ENCODE assay signal across 24 cellular contexts in the genomic region with DNA sequence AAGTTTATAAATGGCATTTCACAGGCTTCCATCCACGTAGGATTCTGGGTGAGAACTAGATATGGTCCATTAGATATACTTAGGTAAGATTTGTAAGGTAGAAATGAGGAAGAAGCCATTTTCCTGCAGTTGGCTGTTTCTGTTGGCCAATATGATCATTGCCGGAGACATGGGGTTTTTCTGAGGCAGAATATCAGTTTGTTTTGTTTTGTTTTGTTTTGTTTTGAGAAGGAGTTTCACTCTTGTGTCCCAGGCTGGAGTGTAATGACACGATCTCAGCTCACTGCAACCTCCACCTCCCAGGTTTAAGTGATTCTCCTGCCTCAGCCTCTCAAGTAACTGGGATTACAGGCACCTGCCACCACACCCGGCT. TPM values are rescaled to one million over a fixed set of nuclear protein-coding genes. Genes with fewer than 3 reads are reported as not detected.
DNase-seq lines count a peak whose midpoint lies in the region; ATAC-seq and TF ChIP-seq lines count a peak whose summit lies in the region.
"Had no signal": no experiment of that assay in that cellular context is flagged by ENCODE, and none has a peak within 500 bp of the region (broad histone marks: within the 10 kb centered on the region; RNA-seq: fewer than 3 reads in every experiment).

No MANE protein-coding gene starts in this region.

- H3K9me3 Mint-ChIP-seq in HFFc6: no peaks in the 10 kb centered on the region

- CTCF ChIA-PET in OCI-LY7 (lab: Charles Lee; ENCODE audit: unreplicated experiment): no interaction called here

- no peak overlapping the region for H3K4me3 ChIP-seq in HL-60 (replicated peaks; ENCODE audit: insufficient read depth, low read length)
- H3K4me3 ChIP-seq in OCI-LY7 (ENCODE audit: low read depth, low read length, poor library complexity, severe bottlenecking): no peak overlapping the region
- no peak overlapping the region for H3K4me3 ChIP-seq in fibroblast of lung (replicated peaks in 1 of 4; ENCODE audit: control extremely low read depth in 1 of 4, insufficient read depth in 1 of 4, low read depth in 3 of 4, low read length in 4 of 4)
- H3K4me3 ChIP-seq: GM23248, MG63, PC-9, SK-N-MC had no signal

- no peaks in the 10 kb centered on the region for H3K79me2 ChIP-seq in OCI-LY7 (ENCODE audit: insufficient read depth, low read depth, low read length)
- no peaks in the 10 kb centered on the region for H3K79me2 ChIP-seq in fibroblast of lung (ENCODE audit: control insufficient read depth, insufficient read depth, low read length)

- no peak overlapping the region for H3K27ac Mint-ChIP-seq in HFFc6

- H3K36me3 Mint-ChIP-seq in HFFc6 (ENCODE audit: low read depth): no peaks in the 10 kb centered on the region

- peaks cover 4% of the 10 kb centered on the region for H3K27me3 Mint-ChIP-seq in HFFc6 (ENCODE audit: insufficient read depth)

- H3K4me1 ChIP-seq in OCI-LY7 (ENCODE audit: insufficient read depth, low read length, poor library complexity, severe bottlenecking) (no peaks in the 10 kb centered on the region), fibroblast of lung (ENCODE audit: control insufficient read depth, extremely low read depth, insufficient read depth, low read length) (peaks cover 8% of the 10 kb centered on the region)

- peaks cover 28% of the 10 kb centered on the region for H3K4me1 Mint-ChIP-seq in HFFc6 (ENCODE audit: low read depth)

- intact Hi-C loops in OCI-LY7 (cut with micrococcal nuclease; ENCODE audit: unreplicated experiment): no loop called here

- H3K9ac ChIP-seq in fibroblast of lung (ENCODE audit: insufficient read depth, low read length): no peak overlapping the region
- H3K9ac ChIP-seq: GM23248 had no signal

- H3K27me3 ChIP-seq in HL-60 (ENCODE audit: insufficient read depth, poor library complexity, severe bottlenecking) (no peaks in the 10 kb centered on the region), fibroblast of lung (ENCODE audit: control insufficient read depth, insufficient read depth, low read length) (no peaks in the 10 kb centered on the region)
- H3K27me3 ChIP-seq: MG63 had no signal

- H3K27ac ChIP-seq in HL-60 (replicated peaks) (peak overlapping the region; percentile 32), OCI-LY7 (ENCODE audit: low read depth, low read length, poor library complexity, severe bottlenecking) (no peak overlapping the region), fibroblast of lung (ENCODE audit: insufficient read depth, low read length) (no peak overlapping the region)
- H3K27ac ChIP-seq: C4-2B, GM23248, PC-9, RWPE1, SK-N-MC had no signal

- no TSS peak for BruUV-seq in OCI-LY7 (replicated peaks; lab: Mats Ljungman, UMichigan)

- no peak for TF ChIP-seq CTCF in HL-60 (IDR thresholded peaks at IDR 0.05; ENCODE audit: insufficient read depth, low read length)
- no peak for TF ChIP-seq CTCF in OCI-LY7 (conservative IDR thresholded peaks at IDR 0.05; ENCODE audit: low read length)
- no peak for TF ChIP-seq CTCF in fibroblast of lung (conservative IDR thresholded peaks at IDR 0.05 in 1 of 2, IDR thresholded peaks at IDR 0.05 in 1 of 2; ENCODE audit: low read depth in 1 of 2, low read length in 2 of 2)
- no peak for TF ChIP-seq CTCF in HFFc6 (IDR thresholded peaks at IDR 0.05)

- H3K9me3 ChIP-seq in OCI-LY7 (ENCODE audit: low read length) (no peaks in the 10 kb centered on the region), fibroblast of lung (ENCODE audit: control insufficient read depth, insufficient read depth, low read depth, low read length) (no peaks in the 10 kb centered on the region)
- H3K9me3 ChIP-seq: MG63 had no signal

- H4K20me1 ChIP-seq in OCI-LY7 (ENCODE audit: insufficient read depth, low read length) (no peaks in the 10 kb centered on the region), fibroblast of lung (ENCODE audit: control insufficient read depth, extremely low read depth, insufficient read depth, low read length) (no peaks in the 10 kb centered on the region)

- H3K4me3 Mint-ChIP-seq in HFFc6: no peak overlapping the region

- H3K4me2 ChIP-seq in OCI-LY7 (ENCODE audit: low read length) (no peak overlapping the region), fibroblast of lung (ENCODE audit: extremely low read depth, insufficient read depth, low read length) (no peak overlapping the region)
- H3K4me2 ChIP-seq: PC-9 had no signal

- H3K36me3 ChIP-seq in OCI-LY7 (ENCODE audit: insufficient read depth, low read length): no peaks in the 10 kb centered on the region
- H3K36me3 ChIP-seq in fibroblast of lung (ENCODE audit: control insufficient read depth, insufficient read depth, low read length): no peaks in the 10 kb centered on the region
- H3K36me3 ChIP-seq: MG63 had no signal

- POLR2A ChIA-PET in OCI-LY7 (lab: Charles Lee): interaction anchor here (1.2 kb wide), 1 partner anchor 64 kb away, joined by 3 read pairs; no protein-coding TSS in a partner anchor

- no peak for ATAC-seq in GM21528 (IDR thresholded peaks at IDR 0.05; ENCODE audit: low FRiP score, unreplicated experiment)

- no peaks in the 10 kb centered on the region for H3K9me2 ChIP-seq in OCI-LY7 (ENCODE audit: insufficient read depth, low read length)

- peak; percentile 18 to 43 for DNase-seq in NOMO-1 (lab: John Stamatoyannopoulos, UW; ENCODE audit: unreplicated experiment in 2 of 2)
- no peak for DNase-seq in NOMO-1 treated with dmso at 0.1 percent for 144 hours (lab: John Stamatoyannopoulos, UW; ENCODE audit: unreplicated experiment)
- no peak for DNase-seq in HL-60 (ENCODE audit: low read depth in 1 of 2, low spot score in 1 of 2)
- DNase-seq in OCI-LY7 (ENCODE audit: low spot score): no peak
- no peak for DNase-seq in fibroblast of lung (ENCODE audit: low read depth in 2 of 2)
- DNase-seq in HFFc6: no peak
- no peak for DNase-seq in A172 (ENCODE audit: low spot score)
- DNase-seq: 8988T; GM23248; HCEC 1CT; MG63; NCI-H1092 treated with DMSO at 0.1 percent for 48 hours; NCI-H1436 treated with DMSO at 0.1 percent for 48 hours; NCI-H2029; NCI-H226; NCI-H510A treated with DMSO at 0.1 percent for 48 hours; NCI-H748 treated with DMSO at 0.1 percent for 48 hours; NK-92 treated with Interleukin-12 subunit alpha and Interleukin-12 subunit beta, amount 100 ng/mL, for 24 hours; PC-9; SHP77 treated with DMSO at 0.1 percent for 48 hours had no signal

- peak overlapping the region; percentile 85 for H2AFZ ChIP-seq in OCI-LY7 (ENCODE audit: low read length)
- peak overlapping the region; percentile 20 for H2AFZ ChIP-seq in fibroblast of lung (ENCODE audit: low read length)
- H2AFZ ChIP-seq: GM23248, PC-9 had no signal

RNA-seq across cellular contexts. Expression of a gene that starts 8.7 kb away (rescaled TPM):
- 24.1 and 29.0 TPM in 2 replicates for total RNA-seq in OCI-LY7 (2014; rRNA removed; shearing (Covaris generic))
- 104 and 114 TPM in 2 replicates for total RNA-seq in OCI-LY7 (2022)
- 11.2 and 11.3 TPM in 2 replicates for total RNA-seq in fibroblast of lung
- 15.4 and 17.5 TPM in 2 replicates for polyA plus RNA-seq in fibroblast of lung
- 8.5 and 8.7 TPM in 2 replicates for polyA plus RNA-seq in fibroblast of lung (2012)
- polyA minus RNA-seq in fibroblast of lung (ENCODE audit: low replicate concordance): 14.6 and 18.5 TPM in 2 replicates
- 10 to 100 TPM; 24.2 to 31.3 (median 27.8) TPM for total RNA-seq in HFFc6 (2021; fragmentation: NEBNext Ultra II Directional; extraction: Animal tissue kit (Norgen Biotek cat#: 25700))
- total RNA-seq in A172 (2014; rRNA removed; shearing (Covaris generic)): 6.8 and 10.4 TPM in 2 replicates

Comparison
In these comparisons a context has a peak if more than half of its experiments do, and no peak if none do; other contexts are left out.
1. DNase-seq: peak in NOMO-1 (2 of 2); none in NOMO-1 treated with dmso at 0.1 percent for 144 hours (single experiment), HL-60 (0 of 2), OCI-LY7 (single experiment), fibroblast of lung (0 of 2), HFFc6 (single experiment) and A172 (single experiment).